In genomic region chr6:33921745-33922144, GRCh38 we compare ENCODE assay signal across 17 cellular contexts.
DNase-seq lines count a peak whose midpoint lies in the region; ATAC-seq, FAIRE-seq and TF ChIP-seq lines count a peak whose summit lies in the region.
"Had no signal": no experiment of that assay in that cellular context is flagged by ENCODE, and none has a peak within 500 bp of the region (broad histone marks: within the 10 kb centered on the region; RNA-seq: fewer than 3 reads in every experiment).

No MANE protein-coding gene starts in this region.

- H3K56ac ChIP-seq in H1 (replicated peaks; ENCODE audit: insufficient read length, low read depth, low read length) = no peak overlapping the region

- H4K8ac ChIP-seq in H1 (ENCODE audit: extremely low read depth, insufficient read depth, low read length) (no peak overlapping the region), neuronal stem cell (ENCODE audit: low read depth, low read length) (peak overlapping the region; percentile 43)

- no peak for TF ChIP-seq RAD21 in H1 (IDR thresholded peaks at IDR 0.05 in 1 of 2, conservative IDR thresholded peaks at IDR 0.05 in 1 of 2; ENCODE audit: low read depth in 2 of 2, low read length in 2 of 2)

- peaks cover 24 to 49% (median 38%) of the 10 kb centered on the region in 10 experiments for H3K4me1 ChIP-seq in BLaER1 treated with 17β-estradiol and CSF1 and Interleukin-3, amounts not matched to agents 10 nM and 100 nM
- peaks cover 0 to 7% (median 1%) of the 10 kb centered on the region in 4 experiments; a peak in 2 of 7 replicates for H3K4me1 ChIP-seq in H1 (replicated peaks in 1 of 4; ENCODE audit: control insufficient read depth in 3 of 4, insufficient read depth in 4 of 4, low read length in 3 of 4)
- H3K4me1 ChIP-seq in neuronal stem cell (ENCODE audit: control insufficient read depth in 2 of 2, insufficient read depth in 1 of 2, low read depth in 1 of 2, low read length in 2 of 2) = peaks cover 0 to 2% of the 10 kb centered on the region in 2 donors

- peak overlapping the region; percentile 29; the same call in 1 of the 2 replicates for H2BK15ac ChIP-seq in H1 (ENCODE audit: low read length)
- peak overlapping the region; percentile 38 for H2BK15ac ChIP-seq in neuronal stem cell (ENCODE audit: low read length)

- H3K9me3 ChIP-seq in BLaER1 treated with 17β-estradiol and CSF1 and Interleukin-3, amounts not matched to agents 10 nM and 100 nM (replicated peaks in 1 of 11) = peaks cover 0 to 9% (median 0%) of the 10 kb centered on the region in 11 experiments; a peak in 4 of 22 replicates
- H3K9me3 ChIP-seq in H1 (ENCODE audit: insufficient read depth in 2 of 2, low read depth in 1 of 2, low read length in 1 of 2) (no peaks in the 10 kb centered on the region; a peak in 1 of 4 replicates), neuronal stem cell (replicated peaks in 1 of 2; ENCODE audit: control insufficient read depth in 2 of 2, insufficient read depth in 1 of 2, low read depth in 1 of 2, low read length in 2 of 2) (peaks cover 0 to 2% of the 10 kb centered on the region in 2 donors)

- no peaks in the 10 kb centered on the region for H3K9me3 Mint-ChIP-seq in stimulated activated naive B cell treated with anti-CD40 and anti-IgM and Interleukin-4, amounts not matched to agents 10 μg/mL and 1 μg/mL and 100 μg/mL, for 72 hours
- H3K9me3 Mint-ChIP-seq: CD4-positive, alpha-beta T cell; H9 had no signal

- peaks cover 7 to 12% of the 10 kb centered on the region in 2 donors for H3K27me3 Mint-ChIP-seq in stimulated activated naive B cell treated with anti-CD40 and anti-IgM and Interleukin-4, amounts not matched to agents 10 μg/mL and 1 μg/mL and 100 μg/mL, for 72 hours
- H3K27me3 Mint-ChIP-seq: CD4-positive, alpha-beta T cell had no signal

- no peak overlapping the region for H3K9ac ChIP-seq in BLaER1 treated with 17β-estradiol and CSF1 and Interleukin-3, amounts not matched to agents 10 nM and 100 nM
- H3K9ac ChIP-seq in H1 (replicated peaks in 1 of 4; ENCODE audit: extremely low read depth in 1 of 4, low read depth in 3 of 4, low read length in 3 of 4) (no peak overlapping the region), neuronal stem cell (ENCODE audit: low read depth, low read length, poor library complexity) (no peak overlapping the region)
- H3K9ac ChIP-seq: GM23248 had no signal

- POLR2A ChIA-PET in H1 (lab: Charles Lee; ENCODE audit: partially characterized antibody) = no interaction called here

- no peak for TF ChIP-seq EP300 in H1 (IDR thresholded peaks at IDR 0.05; ENCODE audit: borderline replicate concordance in 1 of 2, low read depth in 2 of 2, low read length in 2 of 2)

- H3K4me1 Mint-ChIP-seq in stimulated activated naive B cell treated with anti-CD40 and anti-IgM and Interleukin-4, amounts not matched to agents 10 μg/mL and 1 μg/mL and 100 μg/mL, for 72 hours = peaks cover 0 to 2% of the 10 kb centered on the region in 2 donors
- H3K4me1 Mint-ChIP-seq: CD14-positive monocyte had no signal

- H3K4me3 ChIP-seq in BLaER1 treated with 17β-estradiol and CSF1 and Interleukin-3, amounts not matched to agents 10 nM and 100 nM = no peak overlapping the region
- H3K4me3 ChIP-seq in H1 (ENCODE audit: extremely low read depth in 1 of 4, insufficient read depth in 2 of 4, low read depth in 3 of 4, low read length in 4 of 4) (no peak overlapping the region), neuronal stem cell (ENCODE audit: low read length in 2 of 2) (no peak overlapping the region)
- H3K4me3 ChIP-seq: GM23248 had no signal

- H2AFZ ChIP-seq in H1 (ENCODE audit: low read length) (no peak overlapping the region), neuronal stem cell (ENCODE audit: low read length) (no peak overlapping the region)
- H2AFZ ChIP-seq: GM23248 had no signal

- H3K14ac ChIP-seq in H1 (ENCODE audit: insufficient read length) = no peak overlapping the region
- no peak overlapping the region for H3K14ac ChIP-seq in neuronal stem cell (ENCODE audit: low read length)

- H3K36me3 ChIP-seq in BLaER1 treated with 17β-estradiol and CSF1 and Interleukin-3, amounts not matched to agents 10 nM and 100 nM = no peaks in the 10 kb centered on the region
- no peaks in the 10 kb centered on the region for H3K36me3 ChIP-seq in H1 (ENCODE audit: control insufficient read depth in 2 of 4, insufficient read depth in 4 of 4, low read length in 3 of 4)
- H3K36me3 ChIP-seq in neuronal stem cell (replicated peaks in 1 of 2; ENCODE audit: control insufficient read depth in 2 of 2, insufficient read depth in 2 of 2, low read length in 2 of 2) = no peaks in the 10 kb centered on the region

- no peaks in the 10 kb centered on the region for H3K27me3 ChIP-seq in BLaER1 treated with 17β-estradiol and CSF1 and Interleukin-3, amounts not matched to agents 10 nM and 100 nM
- peaks cover 0 to 3% (median 0%) of the 10 kb centered on the region in 4 experiments; a peak in 2 of 7 replicates for H3K27me3 ChIP-seq in H1 (replicated peaks in 1 of 4; ENCODE audit: control insufficient read depth in 3 of 4, extremely low read depth in 1 of 4, insufficient read depth in 3 of 4, low read length in 3 of 4)
- peaks cover 0 to 4% (median 0%) of the 10 kb centered on the region in 3 experiments for H3K27me3 ChIP-seq in neuronal stem cell (ENCODE audit: control insufficient read depth in 3 of 3, insufficient read depth in 3 of 3, low read depth in 1 of 3, low read length in 3 of 3)

- DNase-seq in H1 (ENCODE audit: low read depth in 1 of 2, low spot score in 2 of 2) (no peak), neuronal stem cell (ENCODE audit: low spot score) (no peak), NOMO-1 treated with DMSO at 0.1 percent for 48 hours (lab: John Stamatoyannopoulos, UW; ENCODE audit: unreplicated experiment) (no peak), DMS153 treated with DMSO at 0.1 percent for 48 hours (lab: John Stamatoyannopoulos, UW; ENCODE audit: unreplicated experiment) (no peak)
- no peak for DNase-seq in stimulated activated naive B cell treated with anti-CD40 and anti-IgM and Interleukin-4, amounts not matched to agents 10 μg/mL and 1 μg/mL and 100 μg/mL, for 72 hours
- DNase-seq: Calu3; CD4-positive, alpha-beta T cell; COR-L47; DND-41; GM23248; H9 had no signal

- H2BK5ac ChIP-seq in H1 (ENCODE audit: low read depth, low read length) = no peak overlapping the region
- no peak overlapping the region for H2BK5ac ChIP-seq in neuronal stem cell (ENCODE audit: low read length)

- no peak overlapping the region for H3K4me3 Mint-ChIP-seq in stimulated activated naive B cell treated with anti-CD40 and anti-IgM and Interleukin-4, amounts not matched to agents 10 μg/mL and 1 μg/mL and 100 μg/mL, for 72 hours
- H3K4me3 Mint-ChIP-seq: CD14-positive monocyte; CD4-positive, alpha-beta T cell; H9 had no signal

- H4K20me1 ChIP-seq in BLaER1 treated with 17β-estradiol and CSF1 and Interleukin-3, amounts not matched to agents 10 nM and 100 nM = no peaks in the 10 kb centered on the region
- H4K20me1 ChIP-seq in H1 (replicated peaks in 1 of 2; ENCODE audit: control insufficient read depth in 1 of 2, insufficient read depth in 2 of 2, low read length in 2 of 2) = no peaks in the 10 kb centered on the region

- no peak for FAIRE-seq in H1 (lab: Jason Lieb, UNC)
- FAIRE-seq: G401.6, GM12892 had no signal

- H3K23ac ChIP-seq in H1 (ENCODE audit: insufficient read length) (no peak overlapping the region), neuronal stem cell (ENCODE audit: low read depth, low read length, poor library complexity) (no peak overlapping the region)

- H3K23me2 ChIP-seq in H1 (ENCODE audit: low read depth, low read length) = no peaks in the 10 kb centered on the region

- no peaks in the 10 kb centered on the region for H3K79me1 ChIP-seq in H1 (ENCODE audit: low read depth, low read length)
- H3K79me1 ChIP-seq in neuronal stem cell (ENCODE audit: low read depth, low read length) = no peaks in the 10 kb centered on the region

- TF ChIP-seq CTCF in H1 (IDR thresholded peaks at IDR 0.05; ENCODE audit: control extremely low read depth in 1 of 3, insufficient read depth in 1 of 3, low read depth in 1 of 3, low read length in 3 of 3) = no peak

- H3K4me2 ChIP-seq in BLaER1 treated with 17β-estradiol and CSF1 and Interleukin-3, amounts not matched to agents 10 nM and 100 nM = peak overlapping the region in 9 of 11 experiments; percentile 8 to 72 (median 35); a peak in 15 of 22 replicates
- H3K4me2 ChIP-seq in H1 (ENCODE audit: insufficient read depth in 1 of 2, low read depth in 2 of 2, low read length in 2 of 2) = no peak overlapping the region
- no peak overlapping the region for H3K4me2 ChIP-seq in neuronal stem cell (ENCODE audit: insufficient read depth, low read length, poor library complexity, severe bottlenecking)

- H3K4ac ChIP-seq in H1 (replicated peaks; ENCODE audit: insufficient read length, low read depth, low read length) (no peak overlapping the region), neuronal stem cell (ENCODE audit: low read length) (no peak overlapping the region)

- peak overlapping the region; percentile 74 for H3K27ac Mint-ChIP-seq in stimulated activated naive B cell treated with anti-CD40 and anti-IgM and Interleukin-4, amounts not matched to agents 10 μg/mL and 1 μg/mL and 100 μg/mL, for 72 hours
- H3K27ac Mint-ChIP-seq: CD14-positive monocyte; CD4-positive, alpha-beta T cell had no signal

- TF ChIP-seq POLR2A in H1 (IDR thresholded peaks at IDR 0.05; ENCODE audit: control extremely low read depth in 1 of 2, low read depth in 2 of 2, low read length in 2 of 2) = no peak

- no peak overlapping the region for H4K91ac ChIP-seq in H1 (replicated peaks; ENCODE audit: insufficient read length, low read length)
- no peak overlapping the region for H4K91ac ChIP-seq in neuronal stem cell (ENCODE audit: low read depth, low read length, poor library complexity)

- CTCF ChIA-PET in H1 (lab: Charles Lee; ENCODE audit: partially characterized antibody) = interaction anchor here (0.6 to 2.2 kb wide), 6 partner anchors 27 to 151 kb away, joined by 3 to 6 read pairs (median 3); no protein-coding TSS in a partner anchor

- no peaks in the 10 kb centered on the region for H3K79me2 ChIP-seq in H1 (ENCODE audit: control insufficient read depth in 1 of 2, insufficient read depth in 2 of 2, low read length in 2 of 2)

- WGBS in H1 (ENCODE audit: extremely low coverage in 1 of 2, insufficient coverage in 1 of 2, insufficient read length in 1 of 2, insufficient replicate concordance in 2 of 2, low coverage in 1 of 2, low lambda C conversion rate in 2 of 2, missing lambda C conversion rate in 1 of 2), 2 experiments = 86% methylated on average over 5 of the region's 5 CpGs; no CpG with 5 or more reads in 1 of the 2 experiments
- WGBS in neuronal stem cell (ENCODE audit: extremely low coverage in 2 of 2, insufficient read length in 2 of 2, insufficient replicate concordance in 1 of 2), 2 donors = no CpG with 5 or more reads among the region's 5 CpGs

- H4K5ac ChIP-seq in H1 (ENCODE audit: insufficient read length, low read depth, low read length) = no peak overlapping the region

- H3K36me3 Mint-ChIP-seq in stimulated activated naive B cell treated with anti-CD40 and anti-IgM and Interleukin-4, amounts not matched to agents 10 μg/mL and 1 μg/mL and 100 μg/mL, for 72 hours = no peaks in the 10 kb centered on the region
- H3K36me3 Mint-ChIP-seq: CD14-positive monocyte had no signal

- H3K27ac ChIP-seq in BLaER1 treated with 17β-estradiol and CSF1 and Interleukin-3, amounts not matched to agents 10 nM and 100 nM = no peak overlapping the region
- H3K27ac ChIP-seq in H1 (ENCODE audit: low read depth, low read length) = no peak overlapping the region
- no peak overlapping the region for H3K27ac ChIP-seq in neuronal stem cell (replicated peaks; ENCODE audit: low read length)
- H3K27ac ChIP-seq: GM23248 had no signal

- no peak overlapping the region for H2BK120ac ChIP-seq in H1 (replicated peaks; ENCODE audit: low read depth, low read length)
- no peak overlapping the region for H2BK120ac ChIP-seq in neuronal stem cell (ENCODE audit: low read depth, low read length)

- ATAC-seq in stimulated activated naive B cell treated with anti-CD40 and anti-IgM and Interleukin-4, amounts not matched to agents 10 μg/mL and 1 μg/mL and 100 μg/mL, for 72 hours (replicated peaks) = no peak
- ATAC-seq in GM21390 (IDR thresholded peaks at IDR 0.05; ENCODE audit: unreplicated experiment) = no peak
- ATAC-seq: HCT116 had no signal

- H2BK20ac ChIP-seq in H1 (ENCODE audit: low read length) = no peak overlapping the region

- H3K18ac ChIP-seq in H1 (ENCODE audit: extremely low read depth, low read length) (no peak overlapping the region), neuronal stem cell (ENCODE audit: low read length) (peak overlapping the region; percentile 62)

- H2BK12ac ChIP-seq in H1 (ENCODE audit: low read depth, low read length) (no peak overlapping the region), neuronal stem cell (ENCODE audit: low read length) (no peak overlapping the region)

- no peak overlapping the region for H2AK5ac ChIP-seq in H1 (ENCODE audit: low read depth, low read length)
- no peak overlapping the region for H2AK5ac ChIP-seq in neuronal stem cell (ENCODE audit: low read depth, low read length)

Comparison
In these comparisons a context has a peak if more than half of its experiments do, and no peak if none do; other contexts are left out.
1. H3K4me2 ChIP-seq: peak in BLaER1 treated with 17β-estradiol and CSF1 and Interleukin-3, amounts not matched to agents 10 nM and 100 nM (9 of 11); none in H1 (0 of 2) and neuronal stem cell (single experiment).